In genomic region chr6:47371139-47371874, GRCh38 we compare ENCODE assay signal across 19 cellular contexts.
DNase-seq lines count a peak whose midpoint lies in the region; ATAC-seq, FAIRE-seq and TF ChIP-seq lines count a peak whose summit lies in the region.
"Had no signal": no experiment of that assay in that cellular context is flagged by ENCODE, and none has a peak within 500 bp of the region (broad histone marks: within the 10 kb centered on the region; RNA-seq: fewer than 3 reads in every experiment).

No MANE protein-coding gene starts in this region.

- no peak overlapping the region for H4K5ac ChIP-seq in H9 (ENCODE audit: insufficient read length, low read depth, low read length)

- no CpG with 5 or more reads among the region's 6 CpGs for WGBS in H9 (ENCODE audit: extremely low coverage, insufficient read length, low lambda C conversion rate)
- 9% methylated on average over 6 of the region's 6 CpGs for WGBS in K562 (ENCODE audit: insufficient coverage, low coverage, missing lambda C conversion rate)
- WGBS in aorta, 2 donors = 86 to 87% methylated on average over 6 of the region's 6 CpGs

- no peak for TF ChIP-seq RAD21 in K562 (CRISPR knock-in tag; conservative IDR thresholded peaks at IDR 0.05 in 1 of 2, IDR thresholded peaks at IDR 0.05 in 1 of 2)

- no peaks in the 10 kb centered on the region for H3K79me1 ChIP-seq in H9 (ENCODE audit: insufficient read depth, low read depth, low read length, poor library complexity, severe bottlenecking)

- TF ChIP-seq EP300 in K562 (IDR thresholded peaks at IDR 0.05; ENCODE audit: low read length) = no peak

- H4K91ac ChIP-seq in H9 (ENCODE audit: insufficient read length, low read depth, low read length) = no peak overlapping the region

- H4K20me1 ChIP-seq in H9 (ENCODE audit: control insufficient read depth, insufficient read depth, insufficient read length) (no peaks in the 10 kb centered on the region), K562 (replicated peaks; ENCODE audit: control insufficient read depth, insufficient read depth, low read length) (no peaks in the 10 kb centered on the region)

- H3K9me3 ChIP-seq in H9 (ENCODE audit: control insufficient read depth, low read depth, low read length) (no peaks in the 10 kb centered on the region), K562 (replicated peaks; ENCODE audit: control insufficient read depth, insufficient read depth, low read depth, low read length) (no peaks in the 10 kb centered on the region), aorta (ENCODE audit: control insufficient read depth, low read length) (no peaks in the 10 kb centered on the region)
- H3K9me3 ChIP-seq: BE2C, Peyer's patch had no signal

- ATAC-seq in K562 (peak; percentile 52), HG03378 (IDR thresholded peaks at IDR 0.05; ENCODE audit: unreplicated experiment) (no peak), aorta (ENCODE audit: low FRiP score) (no peak), HG02938 (IDR thresholded peaks at IDR 0.05; ENCODE audit: unreplicated experiment) (no peak)
- ATAC-seq: HCT116 had no signal

- BruUV-seq in K562 (replicated peaks; lab: Mats Ljungman, UMichigan) = no TSS peak

- intact Hi-C loops in K562 (cut with micrococcal nuclease) = no loop called here
- intact Hi-C loops in aorta (cut with DNase I) = no loop called here

- no peak overlapping the region for H2BK12ac ChIP-seq in H9 (ENCODE audit: insufficient read length, low read depth, low read length)

- no peaks in the 10 kb centered on the region for H3K27me3 ChIP-seq in H9 (ENCODE audit: insufficient read depth, low read length)
- H3K27me3 ChIP-seq in K562 (ENCODE audit: control insufficient read depth in 2 of 2, insufficient read depth in 2 of 2, low read length in 2 of 2) = no peaks in the 10 kb centered on the region
- H3K27me3 ChIP-seq in aorta (ENCODE audit: control insufficient read depth in 1 of 2, insufficient read depth in 2 of 2, low read length in 1 of 2) = no peaks in the 10 kb centered on the region
- H3K27me3 ChIP-seq: Peyer's patch had no signal

- no peak overlapping the region for H2BK120ac ChIP-seq in H9 (ENCODE audit: low read depth, low read length, poor library complexity, severe bottlenecking)

- H2AFZ ChIP-seq in H9 (ENCODE audit: low read length) = no peak overlapping the region
- H2AFZ ChIP-seq in K562 (ENCODE audit: low read depth, low read length) = peak overlapping the region; percentile 7; the same call in 1 of the 2 replicates

- no peak overlapping the region for H3K4me3 Mint-ChIP-seq in H9

- H3K4me1 Mint-ChIP-seq in H9 = peaks cover 18 to 21% of the 10 kb centered on the region in 2 experiments

- no peak overlapping the region for H3K18ac ChIP-seq in H9 (ENCODE audit: insufficient read length, low read depth, low read length)

- no peak overlapping the region for H2BK20ac ChIP-seq in H9 (ENCODE audit: low read depth, low read length, poor library complexity, severe bottlenecking)

- H3K27ac ChIP-seq in 22Rv1 (peak overlapping the region; percentile 91), H9 (ENCODE audit: insufficient read length, low read depth, low read length) (no peak overlapping the region), K562 (ENCODE audit: extremely low read depth, low read depth, low read length) (no peak overlapping the region), aorta (ENCODE audit: low read depth in 1 of 2, low read length in 2 of 2) (no peak overlapping the region)
- H3K27ac ChIP-seq: Peyer's patch had no signal

- CTCF ChIA-PET in K562 (lab: Yijun Ruan, JAX; ENCODE audit: low intra/inter-chr PET ratio) = no interaction called here

- H3K36me3 ChIP-seq in K562 (ENCODE audit: control insufficient read depth, insufficient read depth, low read length) (no peaks in the 10 kb centered on the region), aorta (ENCODE audit: control insufficient read depth in 1 of 2, insufficient read depth in 2 of 2, low read length in 1 of 2) (no peaks in the 10 kb centered on the region)
- H3K36me3 ChIP-seq: BE2C, Peyer's patch had no signal

- no peaks in the 10 kb centered on the region for H3K27me3 Mint-ChIP-seq in H9 (ENCODE audit: low read depth)

- no peak overlapping the region for H2BK15ac ChIP-seq in H9 (ENCODE audit: low read depth, low read length)

- H3K23me2 ChIP-seq in H9 (ENCODE audit: insufficient read length, low read depth, low read length, poor library complexity, severe bottlenecking) = no peaks in the 10 kb centered on the region

- H3T11ph ChIP-seq in H9 (ENCODE audit: low read length) = no peak overlapping the region

- H3K14ac ChIP-seq in H9 (ENCODE audit: insufficient read depth, low read length) = no peak overlapping the region

- no peak for DNase-seq in H9
- no peak for DNase-seq in K562 (ENCODE audit: extremely low read depth in 1 of 4, low spot score in 3 of 4)
- peak; percentile 23 for DNase-seq in iPS-NIHi11 (ENCODE audit: low spot score)
- no peak for DNase-seq in aorta
- no peak for DNase-seq in GM03348 (ENCODE audit: low spot score)
- DNase-seq: BE2C, EL, IMR-90, NCI-H1105, NCI-H146, NCI-H2029, NCI-H226, NCI-H524 treated with DMSO at 0.1 percent for 48 hours, NCI-H82, Peyer's patch had no signal

- H2AK5ac ChIP-seq in H9 (ENCODE audit: insufficient read length, low read length) = no peak overlapping the region

- in situ Hi-C loops in K562 (cut with MboI) = no loop called here

- no peaks in the 10 kb centered on the region for H3K79me2 ChIP-seq in H9 (ENCODE audit: insufficient read depth, low read length)
- no peaks in the 10 kb centered on the region for H3K79me2 ChIP-seq in K562 (ENCODE audit: control insufficient read depth, insufficient read depth, low read length)

- H3K36me3 Mint-ChIP-seq in H9 (ENCODE audit: insufficient read depth in 1 of 3, low read depth in 3 of 3) = no peaks in the 10 kb centered on the region

- no peak overlapping the region for H3K4me2 ChIP-seq in H9 (ENCODE audit: insufficient read depth, insufficient read length, low read length)
- no peak overlapping the region for H3K4me2 ChIP-seq in K562 (ENCODE audit: insufficient read depth, low read length)

- no peak for FAIRE-seq in K562 (lab: Jason Lieb, UNC)

- no peak overlapping the region for H2BK5ac ChIP-seq in H9 (ENCODE audit: insufficient read length, low read length)

- H3K9me1 ChIP-seq in K562 (ENCODE audit: control insufficient read depth, insufficient read depth, low read length) = no peaks in the 10 kb centered on the region

- H3K23ac ChIP-seq in H9 (ENCODE audit: insufficient read length, low read depth, low read length) = no peak overlapping the region

- TF ChIP-seq CTCF in 22Rv1 (IDR thresholded peaks at IDR 0.05) (no peak), H9 (conservative IDR thresholded peaks at IDR 0.05) (no peak), K562 (IDR thresholded peaks at IDR 0.05 in 2 of 3, conservative IDR thresholded peaks at IDR 0.05 in 1 of 3; ENCODE audit: insufficient read depth in 2 of 3, low read depth in 1 of 3, low read length in 3 of 3) (no peak)

- H3K4me1 ChIP-seq in H9 (ENCODE audit: insufficient read depth, low read length) (peaks cover 3% of the 10 kb centered on the region; the same call in 1 of the 2 replicates), K562 (replicated peaks in 1 of 2; ENCODE audit: control insufficient read depth in 2 of 2, insufficient read depth in 2 of 2, low read length in 2 of 2) (no peaks in the 10 kb centered on the region), aorta (ENCODE audit: control insufficient read depth in 1 of 2, insufficient read depth in 2 of 2, low read length in 2 of 2) (no peaks in the 10 kb centered on the region)
- H3K4me1 ChIP-seq: BE2C, Peyer's patch had no signal

- H3K4me3 ChIP-seq in K562 (no peak overlapping the region), aorta (ENCODE audit: low read length in 2 of 2) (no peak overlapping the region)
- H3K4me3 ChIP-seq: Peyer's patch had no signal

- H4K8ac ChIP-seq in H9 (replicated peaks; ENCODE audit: insufficient read length, low read depth, low read length) = no peak overlapping the region

- H3K27ac Mint-ChIP-seq in H9 = peak overlapping the region in 2 of 3 experiments; percentile 29 to 82; a peak in 4 of 7 replicates

- TF ChIP-seq POLR2A in K562 (conservative IDR thresholded peaks at IDR 0.05) = no peak

- H3K4ac ChIP-seq in H9 (ENCODE audit: low read depth, low read length) = no peak overlapping the region

- no peak overlapping the region for H3K56ac ChIP-seq in H9 (ENCODE audit: insufficient read length, low read depth, low read length)

- POLR2A ChIA-PET in K562 (lab: Yijun Ruan, JAX) = no interaction called here

- no peak overlapping the region for H3K9ac ChIP-seq in H9 (ENCODE audit: extremely low read depth, insufficient read length, low read length)
- H3K9ac ChIP-seq in K562 (ENCODE audit: insufficient read depth in 1 of 2, low read depth in 2 of 2, low read length in 2 of 2) = no peak overlapping the region

- 0 out of 5 replicates have a peak, but pooled peaks cover 0 to 2% of the 10 kb centered on the region in 2 experiments for H3K9me3 Mint-ChIP-seq in H9

TF ChIP-seq in K562, 482 proteins besides CTCF, POLR2A, EP300 and RAD21:
- TF ChIP-seq TEAD1 (CRISPR knock-in tag; IDR thresholded peaks at IDR 0.05) (no peak), SRF (CRISPR knock-in tag; IDR thresholded peaks at IDR 0.05) (no peak), GABPA (tag; conservative IDR thresholded peaks at IDR 0.05; ENCODE audit: low read depth) (no peak), FUS (optimal IDR thresholded peaks at IDR 0.05; ENCODE audit: low read depth, low read length) (no peak), RNF2 (IDR thresholded peaks at IDR 0.05) (no peak), HEY1 (CRISPR knock-in tag; IDR thresholded peaks at IDR 0.05; ENCODE audit: borderline replicate concordance) (no peak), SOX6 (IDR thresholded peaks at IDR 0.05) (no peak), PPARD (CRISPR knock-in tag; IDR thresholded peaks at IDR 0.05) (no peak)
